ENCODE assay signal across 25 cellular contexts in genomic region chr1:22736496-22737088, GRCh38.
"Had no signal": no experiment of that assay in that cellular context is flagged by ENCODE, and none has a peak within 500 bp of the region (broad histone marks: within the 10 kb centered on the region; RNA-seq: fewer than 3 reads in every experiment).

No MANE protein-coding gene starts in this region.

- H3K27ac Mint-ChIP-seq: activated CD4-positive, alpha-beta memory T cell treated with anti-CD3 and anti-CD28 coated beads for 36 hours; activated naive CD4-positive, alpha-beta T cell treated with anti-CD3 and anti-CD28 coated beads, Interleukin-2, amount 10 ng/mL, durations not matched to agents 7 days and 5 days; activated naive CD8-positive, alpha-beta T cell treated with anti-CD3 and anti-CD28 coated beads, Interleukin-2, amount 50 U/mL, for 24 hours; activated T-cell treated with anti-CD3 and anti-CD28 coated beads, Interleukin-2, amount 50 U/mL, for 72 hours; memory B cell; naive B cell; T-helper 17 cell had no signal

- H3K27me3 ChIP-seq: body of pancreas, upper lobe of right lung had no signal

- H3K36me3 ChIP-seq: esophagus muscularis mucosa, prostate gland, right atrium auricular region, thoracic aorta, upper lobe of right lung had no signal

- H3K9me3 ChIP-seq: body of pancreas, esophagus muscularis mucosa, prostate gland, right atrium auricular region, thoracic aorta, upper lobe of right lung had no signal

- H3K4me3 ChIP-seq: body of pancreas, esophagus muscularis mucosa, prostate gland, right atrium auricular region, thoracic aorta, upper lobe of right lung had no signal

- H3K9me3 Mint-ChIP-seq: activated CD4-positive, alpha-beta memory T cell treated with anti-CD3 and anti-CD28 coated beads for 36 hours; activated naive CD4-positive, alpha-beta T cell treated with anti-CD3 and anti-CD28 coated beads, Interleukin-2, amount 10 ng/mL, durations not matched to agents 7 days and 5 days; activated naive CD8-positive, alpha-beta T cell treated with anti-CD3 and anti-CD28 coated beads, Interleukin-2, amount 50 U/mL, for 24 hours; activated T-cell treated with anti-CD3 and anti-CD28 coated beads, Interleukin-2, amount 50 U/mL, for 72 hours; memory B cell; naive B cell had no signal

- ATAC-seq: activated naive CD8-positive, alpha-beta T cell treated with anti-CD3 and anti-CD28 coated beads, Interleukin-2, amount 50 U/mL, for 24 hours; activated T-cell treated with anti-CD3 and anti-CD28 coated beads, Interleukin-2, amount 50 U/mL, for 72 hours; body of pancreas; left colon; T-helper 17 cell; upper lobe of right lung had no signal

- H3K4me1 Mint-ChIP-seq: activated naive CD4-positive, alpha-beta T cell treated with anti-CD3 and anti-CD28 coated beads, Interleukin-2, amount 10 ng/mL, durations not matched to agents 7 days and 5 days; activated naive CD8-positive, alpha-beta T cell treated with anti-CD3 and anti-CD28 coated beads, Interleukin-2, amount 50 U/mL, for 24 hours; naive B cell; T-helper 17 cell had no signal

- H3K4me3 Mint-ChIP-seq: activated CD4-positive, alpha-beta memory T cell treated with anti-CD3 and anti-CD28 coated beads for 36 hours; activated naive CD4-positive, alpha-beta T cell treated with anti-CD3 and anti-CD28 coated beads, Interleukin-2, amount 10 ng/mL, durations not matched to agents 7 days and 5 days; activated naive CD8-positive, alpha-beta T cell treated with anti-CD3 and anti-CD28 coated beads, Interleukin-2, amount 50 U/mL, for 24 hours; activated T-cell treated with anti-CD3 and anti-CD28 coated beads, Interleukin-2, amount 50 U/mL, for 72 hours; memory B cell; naive B cell; T-helper 17 cell had no signal

- H3K27ac ChIP-seq: body of pancreas, esophagus muscularis mucosa, prostate gland, right atrium auricular region, thoracic aorta, upper lobe of right lung had no signal

- DNase-seq: activated CD4-positive, alpha-beta memory T cell treated with anti-CD3 and anti-CD28 coated beads for 36 hours; activated CD4-positive, alpha-beta T cell treated with anti-CD3 and anti-CD28 coated beads for 48 hours; activated effector memory CD4-positive, alpha-beta T cell treated with Interleukin-2 at 50 U/mL for 16 hours; activated naive CD4-positive, alpha-beta T cell treated with anti-CD3 and anti-CD28 coated beads, Interleukin-2, amount 10 ng/mL, durations not matched to agents 7 days and 5 days; activated naive CD8-positive, alpha-beta T cell treated with anti-CD3 and anti-CD28 coated beads, Interleukin-2, amount 50 U/mL, for 24 hours; activated T-cell treated with anti-CD3 and anti-CD28 coated beads, Interleukin-2, amount 50 U/mL, for 72 hours; body of pancreas; caudate nucleus; dermis blood vessel endothelial cell; effector memory CD4-positive, alpha-beta T cell; hypothalamus; left colon; naive B cell; stimulated activated CD4-positive, alpha-beta T cell treated with anti-CD3 and anti-CD28 coated beads, Interleukin-4, amount 100 ng/mL, for 24 hours; stimulated activated naive CD4-positive, alpha-beta T cell treated with Interleukin-2 at 50 U/mL for 16 hours; SW 1271; T-helper 17 cell; upper lobe of right lung had no signal

- H3K4me1 ChIP-seq: body of pancreas, esophagus muscularis mucosa, prostate gland, right atrium auricular region, upper lobe of right lung had no signal

- H3K36me3 Mint-ChIP-seq: activated CD4-positive, alpha-beta memory T cell treated with anti-CD3 and anti-CD28 coated beads for 36 hours; activated naive CD4-positive, alpha-beta T cell treated with anti-CD3 and anti-CD28 coated beads, Interleukin-2, amount 10 ng/mL, durations not matched to agents 7 days and 5 days; memory B cell; naive B cell had no signal

- FAIRE-seq: frontal cortex, keratinocyte had no signal
